34 cellular contexts compared by ENCODE assay signal in the genomic region with DNA sequence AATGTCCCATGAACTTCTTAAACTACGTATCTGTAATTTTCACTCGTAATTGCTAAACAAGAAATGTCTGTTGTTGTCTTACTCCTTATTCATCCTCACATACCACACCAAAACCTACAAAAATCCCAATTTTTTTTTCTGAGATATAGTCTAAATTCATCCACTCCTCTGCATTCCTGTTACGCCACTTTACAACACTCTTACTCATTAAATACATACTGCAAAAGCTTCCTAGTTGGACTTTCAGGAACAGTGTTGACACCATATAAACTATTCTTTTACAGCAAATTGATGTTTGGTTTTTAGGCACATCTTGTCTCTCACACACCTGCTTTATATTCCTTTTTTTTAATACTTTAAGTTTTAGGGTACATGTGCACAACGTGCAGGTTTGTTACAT.
"Had no signal": no experiment of that assay in that cellular context is flagged by ENCODE, and none has a peak within 500 bp of the region (broad histone marks: within the 10 kb centered on the region; RNA-seq: fewer than 3 reads in every experiment).

No MANE protein-coding gene starts in this region.

- H3K9ac ChIP-seq: KMS-11 had no signal

- H3K9me3 ChIP-seq: MG63 had no signal

- DNase-seq: Karpas-422, Kasumi-1, MG63, MM.1S, MV-4-11, NCI-H1048, NCI-H1092, NCI-H1092 treated with DMSO at 0.1 percent for 48 hours, NCI-H1105, NCI-H1105 treated with DMSO at 0.1 percent for 48 hours, NCI-H1417, NCI-H1417 treated with DMSO at 0.1 percent for 48 hours, NCI-H1436, NCI-H1436 treated with DMSO at 0.1 percent for 48 hours, NCI-H146, NCI-H1694, NCI-H1694 treated with DMSO at 0.1 percent for 48 hours, NCI-H187, NCI-H187 treated with DMSO at 0.1 percent for 48 hours, NCI-H1930, NCI-H2029, NCI-H2029 treated with DMSO at 0.1 percent for 48 hours, NCI-H2081, NCI-H2081 treated with DMSO at 0.1 percent for 48 hours, NCI-H2107, NCI-H2171, NCI-H2171 treated with DMSO at 0.1 percent for 48 hours, NCI-H2227 treated with DMSO at 0.1 percent for 48 hours, NCI-H226, NCI-H345, NCI-H446, NCI-H446 treated with DMSO at 0.1 percent for 48 hours, NCI-H510A had no signal

- H3K27ac ChIP-seq: KMS-11 had no signal

- H3K4me3 ChIP-seq: MG63 had no signal

- H3K36me3 ChIP-seq: MG63 had no signal

- H3K4me2 ChIP-seq: KMS-11 had no signal

- H3K27me3 ChIP-seq: MG63 had no signal
